13 cellular contexts compared by ENCODE assay signal in genomic region chr15:31255732-31256384, GRCh38.
DNase-seq lines count a peak whose midpoint lies in the region; ATAC-seq, FAIRE-seq and TF ChIP-seq lines count a peak whose summit lies in the region.
"Had no signal": no experiment of that assay in that cellular context is flagged by ENCODE, and none has a peak within 500 bp of the region (broad histone marks: within the 10 kb centered on the region; RNA-seq: fewer than 3 reads in every experiment).

No MANE protein-coding gene starts in this region.

- H3K36me3 ChIP-seq in kidney (ENCODE audit: control insufficient read depth in 1 of 2, insufficient read depth in 2 of 2, low read length in 2 of 2) = no peaks in the 10 kb centered on the region

- no peak overlapping the region for H3K9ac ChIP-seq in kidney (ENCODE audit: low read length in 2 of 2)

- H3K27ac ChIP-seq in kidney (ENCODE audit: low read depth in 2 of 2, low read length in 2 of 2) = no peak overlapping the region
- H3K27ac ChIP-seq: testis had no signal

- ATAC-seq in HG03460 (IDR thresholded peaks at IDR 0.05; ENCODE audit: unreplicated experiment) (peak; percentile 65), GM21737 (IDR thresholded peaks at IDR 0.05; ENCODE audit: unreplicated experiment) (no peak), GM21367 (IDR thresholded peaks at IDR 0.05; ENCODE audit: unreplicated experiment) (no peak)

- FAIRE-seq in GM19239 (lab: Jason Lieb, UNC) (peak; percentile 98), kidney (lab: Jason Lieb, UNC) (no peak)

- intact Hi-C loops in kidney (cut with DNase I) = no loop called here

- no peak overlapping the region for H3K4me3 ChIP-seq in kidney (ENCODE audit: low read length in 2 of 2)
- H3K4me3 ChIP-seq: testis had no signal

- no peak for TF ChIP-seq CTCF in kidney (IDR thresholded peaks at IDR 0.05; ENCODE audit: borderline replicate concordance, extremely low read depth, insufficient read depth)

- no peaks in the 10 kb centered on the region for H3K9me3 ChIP-seq in kidney (ENCODE audit: control insufficient read depth in 1 of 2, low read length in 2 of 2)
- H3K9me3 ChIP-seq: testis had no signal

- DNase-seq in GF-D8 (lab: John Stamatoyannopoulos, UW) (peak; percentile 14), GM19239 (ENCODE audit: insufficient read length, low spot score) (no peak), kidney (peak; percentile 38), NK-92 (lab: John Stamatoyannopoulos, UW; ENCODE audit: unreplicated experiment) (no peak)
- no peak for DNase-seq in activated T-cell treated with anti-CD3 and anti-CD28 coated beads, Interleukin-2, amount 50 U/mL, for 48 hours
- DNase-seq: activated T-cell treated with anti-CD3 and anti-CD28 coated beads, Interleukin-2, amount 50 U/mL, for 4 hours; CD4-positive, alpha-beta T cell; NCI-H510A treated with DMSO at 0.1 percent for 48 hours; stimulated activated CD4-positive, alpha-beta T cell treated with anti-CD3 and anti-CD28 coated beads, Interleukin-4, amount 100 ng/mL, for 4 hours; testis had no signal

- H3K4me1 ChIP-seq in kidney (ENCODE audit: control insufficient read depth in 1 of 2, insufficient read depth in 1 of 2, low read depth in 1 of 2, low read length in 2 of 2) = no peaks in the 10 kb centered on the region
- H3K4me1 ChIP-seq: testis had no signal

Comparison
In these comparisons a context has a peak if more than half of its experiments do, and no peak if none do; other contexts are left out.
1. DNase-seq: peak in GF-D8 (single experiment) and kidney (single experiment); none in GM19239 (single experiment), NK-92 (single experiment) and activated T-cell treated with anti-CD3 and anti-CD28 coated beads, Interleukin-2, amount 50 U/mL, for 48 hours (0 of 2).